Comparison of ENCODE assay signal across 1 cellular context in the genomic region with DNA sequence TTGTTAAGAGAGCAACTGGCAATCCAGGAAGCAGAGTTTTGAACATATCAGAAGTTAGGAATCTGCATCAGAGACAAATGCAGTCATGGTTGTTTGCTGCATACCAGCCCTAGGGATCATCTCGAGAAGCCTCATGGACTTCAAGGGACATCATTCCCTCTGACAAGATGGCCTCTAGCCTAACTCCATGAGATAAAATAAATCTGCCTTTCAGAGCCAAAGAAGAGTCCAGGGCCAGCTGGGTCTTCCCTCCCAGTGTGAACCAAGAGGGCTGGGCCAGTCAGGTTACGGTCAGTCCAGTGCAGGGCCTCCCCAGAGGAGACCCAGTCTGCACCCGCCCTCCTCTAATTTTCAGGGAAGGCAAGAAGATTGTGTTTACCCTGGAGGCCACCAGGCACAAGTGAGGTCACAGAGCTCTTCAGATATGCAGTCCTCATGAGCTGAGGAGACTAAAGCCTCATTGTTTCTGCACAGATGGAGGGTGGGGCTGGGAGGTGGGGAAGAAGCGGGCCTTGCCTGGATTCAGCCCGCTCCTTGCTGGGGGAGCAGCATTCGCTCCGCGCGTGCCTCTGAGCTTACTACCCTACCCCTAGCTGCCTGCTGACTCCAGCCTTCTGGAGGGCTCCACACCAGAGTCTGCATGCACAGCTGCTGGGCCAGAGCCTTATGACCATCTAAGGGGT.
TF ChIP-seq lines count a peak whose summit lies in the region.

No MANE protein-coding gene starts in this region.

TF ChIP-seq in HepG2, 621 proteins besides CTCF, POLR2A, EP300 and RAD21 (continued from another document and continues in another):
- TF ChIP-seq, protein P1, sequence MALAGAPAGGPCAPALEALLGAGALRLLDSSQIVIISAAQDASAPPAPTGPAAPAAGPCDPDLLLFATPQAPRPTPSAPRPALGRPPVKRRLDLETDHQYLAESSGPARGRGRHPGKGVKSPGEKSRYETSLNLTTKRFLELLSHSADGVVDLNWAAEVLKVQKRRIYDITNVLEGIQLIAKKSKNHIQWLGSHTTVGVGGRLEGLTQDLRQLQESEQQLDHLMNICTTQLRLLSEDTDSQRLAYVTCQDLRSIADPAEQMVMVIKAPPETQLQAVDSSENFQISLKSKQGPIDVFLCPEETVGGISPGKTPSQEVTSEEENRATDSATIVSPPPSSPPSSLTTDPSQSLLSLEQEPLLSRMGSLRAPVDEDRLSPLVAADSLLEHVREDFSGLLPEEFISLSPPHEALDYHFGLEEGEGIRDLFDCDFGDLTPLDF (CRISPR knock-in tag; IDR thresholded peaks at IDR 0.05): no peak
- TF ChIP-seq ZKSCAN8 (CRISPR knock-in tag; IDR thresholded peaks at IDR 0.05; ENCODE audit: borderline replicate concordance): 0 out of 2 replicates have a peak, but pooled peaks have one; percentile 13
- TF ChIP-seq TSC22D2 (CRISPR knock-in tag; IDR thresholded peaks at IDR 0.05; ENCODE audit: borderline replicate concordance): no peak
- no peak for TF ChIP-seq KLF12 (CRISPR knock-in tag; IDR thresholded peaks at IDR 0.05; ENCODE audit: borderline replicate concordance)
- no peak for TF ChIP-seq ZNF234 (CRISPR knock-in tag; conservative IDR thresholded peaks at IDR 0.05)
- TF ChIP-seq AKAP8 (CRISPR knock-in tag; IDR thresholded peaks at IDR 0.05): no peak
- no peak for TF ChIP-seq KDM3A (CRISPR knock-in tag; IDR thresholded peaks at IDR 0.05; ENCODE audit: low read depth)
- TF ChIP-seq XBP1 (CRISPR knock-in tag; IDR thresholded peaks at IDR 0.05): no peak
- TF ChIP-seq ZNF766 (CRISPR knock-in tag; IDR thresholded peaks at IDR 0.05; ENCODE audit: borderline replicate concordance): 0 out of 2 replicates have a peak, but pooled peaks have one; percentile 33
- no peak for TF ChIP-seq TBX3 (IDR thresholded peaks at IDR 0.05; ENCODE audit: borderline replicate concordance)
- TF ChIP-seq TAF15 (IDR thresholded peaks at IDR 0.05; ENCODE audit: low read depth, low read length, poor library complexity, severe bottlenecking): no peak
- no peak; the same call in 1 of the 2 replicates for TF ChIP-seq TOPORS (CRISPR knock-in tag; IDR thresholded peaks at IDR 0.05)
- TF ChIP-seq, protein P2, sequence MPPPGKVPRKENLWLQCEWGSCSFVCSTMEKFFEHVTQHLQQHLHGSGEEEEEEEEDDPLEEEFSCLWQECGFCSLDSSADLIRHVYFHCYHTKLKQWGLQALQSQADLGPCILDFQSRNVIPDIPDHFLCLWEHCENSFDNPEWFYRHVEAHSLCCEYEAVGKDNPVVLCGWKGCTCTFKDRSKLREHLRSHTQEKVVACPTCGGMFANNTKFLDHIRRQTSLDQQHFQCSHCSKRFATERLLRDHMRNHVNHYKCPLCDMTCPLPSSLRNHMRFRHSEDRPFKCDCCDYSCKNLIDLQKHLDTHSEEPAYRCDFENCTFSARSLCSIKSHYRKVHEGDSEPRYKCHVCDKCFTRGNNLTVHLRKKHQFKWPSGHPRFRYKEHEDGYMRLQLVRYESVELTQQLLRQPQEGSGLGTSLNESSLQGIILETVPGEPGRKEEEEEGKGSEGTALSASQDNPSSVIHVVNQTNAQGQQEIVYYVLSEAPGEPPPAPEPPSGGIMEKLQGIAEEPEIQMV (CRISPR knock-in tag; IDR thresholded peaks at IDR 0.05; ENCODE audit: low read depth): no peak
- no peak for TF ChIP-seq ZIK1 (CRISPR knock-in tag; IDR thresholded peaks at IDR 0.05; ENCODE audit: borderline replicate concordance, low read depth)
- TF ChIP-seq NFKBIZ (CRISPR knock-in tag; IDR thresholded peaks at IDR 0.05): no peak
- TF ChIP-seq, protein P3, sequence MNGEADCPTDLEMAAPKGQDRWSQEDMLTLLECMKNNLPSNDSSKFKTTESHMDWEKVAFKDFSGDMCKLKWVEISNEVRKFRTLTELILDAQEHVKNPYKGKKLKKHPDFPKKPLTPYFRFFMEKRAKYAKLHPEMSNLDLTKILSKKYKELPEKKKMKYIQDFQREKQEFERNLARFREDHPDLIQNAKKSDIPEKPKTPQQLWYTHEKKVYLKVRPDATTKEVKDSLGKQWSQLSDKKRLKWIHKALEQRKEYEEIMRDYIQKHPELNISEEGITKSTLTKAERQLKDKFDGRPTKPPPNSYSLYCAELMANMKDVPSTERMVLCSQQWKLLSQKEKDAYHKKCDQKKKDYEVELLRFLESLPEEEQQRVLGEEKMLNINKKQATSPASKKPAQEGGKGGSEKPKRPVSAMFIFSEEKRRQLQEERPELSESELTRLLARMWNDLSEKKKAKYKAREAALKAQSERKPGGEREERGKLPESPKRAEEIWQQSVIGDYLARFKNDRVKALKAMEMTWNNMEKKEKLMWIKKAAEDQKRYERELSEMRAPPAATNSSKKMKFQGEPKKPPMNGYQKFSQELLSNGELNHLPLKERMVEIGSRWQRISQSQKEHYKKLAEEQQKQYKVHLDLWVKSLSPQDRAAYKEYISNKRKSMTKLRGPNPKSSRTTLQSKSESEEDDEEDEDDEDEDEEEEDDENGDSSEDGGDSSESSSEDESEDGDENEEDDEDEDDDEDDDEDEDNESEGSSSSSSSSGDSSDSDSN (CRISPR knock-in tag; IDR thresholded peaks at IDR 0.05): peak; percentile 81
- TF ChIP-seq, protein P4, sequence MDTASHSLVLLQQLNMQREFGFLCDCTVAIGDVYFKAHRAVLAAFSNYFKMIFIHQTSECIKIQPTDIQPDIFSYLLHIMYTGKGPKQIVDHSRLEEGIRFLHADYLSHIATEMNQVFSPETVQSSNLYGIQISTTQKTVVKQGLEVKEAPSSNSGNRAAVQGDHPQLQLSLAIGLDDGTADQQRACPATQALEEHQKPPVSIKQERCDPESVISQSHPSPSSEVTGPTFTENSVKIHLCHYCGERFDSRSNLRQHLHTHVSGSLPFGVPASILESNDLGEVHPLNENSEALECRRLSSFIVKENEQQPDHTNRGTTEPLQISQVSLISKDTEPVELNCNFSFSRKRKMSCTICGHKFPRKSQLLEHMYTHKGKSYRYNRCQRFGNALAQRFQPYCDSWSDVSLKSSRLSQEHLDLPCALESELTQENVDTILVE (CRISPR knock-in tag; IDR thresholded peaks at IDR 0.05): no peak
- no peak for TF ChIP-seq DNMT1 (CRISPR knock-in tag; IDR thresholded peaks at IDR 0.05)
- TF ChIP-seq KAT7 (CRISPR knock-in tag; IDR thresholded peaks at IDR 0.05; ENCODE audit: borderline replicate concordance): no peak
- no peak for TF ChIP-seq SIN3A (IDR thresholded peaks at IDR 0.05; ENCODE audit: borderline replicate concordance, low read depth, low read length)
- no peak for TF ChIP-seq ZNF460 (CRISPR knock-in tag; IDR thresholded peaks at IDR 0.05; ENCODE audit: borderline replicate concordance)
- no peak for TF ChIP-seq SP2 (CRISPR knock-in tag; IDR thresholded peaks at IDR 0.05)
- TF ChIP-seq RBAK (CRISPR knock-in tag; IDR thresholded peaks at IDR 0.05): no peak
- TF ChIP-seq, protein P5, sequence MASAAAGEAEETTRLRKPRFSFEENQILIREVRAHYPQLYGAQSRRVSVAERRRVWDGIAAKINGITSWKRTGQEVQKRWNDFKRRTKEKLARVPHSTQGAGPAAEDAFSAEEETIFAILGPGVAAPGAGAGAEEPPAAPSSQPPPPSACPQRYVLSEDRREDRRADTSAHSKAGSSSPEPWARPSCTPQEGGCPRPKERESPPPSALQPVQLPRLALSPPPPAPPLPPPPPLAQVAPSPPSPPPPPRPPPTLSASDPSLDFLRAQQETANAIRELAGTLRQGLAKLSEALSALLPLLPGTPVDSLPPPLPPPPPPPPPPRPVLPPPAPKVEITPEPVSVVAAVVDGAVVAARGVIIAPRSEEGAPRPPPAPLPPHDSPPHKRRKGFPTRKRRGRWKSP (CRISPR knock-in tag; IDR thresholded peaks at IDR 0.05): no peak
- peak; percentile 45; the same call in 1 of the 2 replicates for TF ChIP-seq ZNF501 (CRISPR knock-in tag; IDR thresholded peaks at IDR 0.05)
- TF ChIP-seq ZC3H4 (CRISPR knock-in tag; IDR thresholded peaks at IDR 0.05; ENCODE audit: borderline replicate concordance): no peak
- TF ChIP-seq CCAR2 (optimal IDR thresholded peaks at IDR 0.05; ENCODE audit: low read depth, low read length): no peak
- peak; percentile 39 for TF ChIP-seq FOXO1 (CRISPR knock-in tag; IDR thresholded peaks at IDR 0.05)
- no peak for TF ChIP-seq ZNF138 (CRISPR knock-in tag; IDR thresholded peaks at IDR 0.05; ENCODE audit: low read depth)
- TF ChIP-seq, protein P6, sequence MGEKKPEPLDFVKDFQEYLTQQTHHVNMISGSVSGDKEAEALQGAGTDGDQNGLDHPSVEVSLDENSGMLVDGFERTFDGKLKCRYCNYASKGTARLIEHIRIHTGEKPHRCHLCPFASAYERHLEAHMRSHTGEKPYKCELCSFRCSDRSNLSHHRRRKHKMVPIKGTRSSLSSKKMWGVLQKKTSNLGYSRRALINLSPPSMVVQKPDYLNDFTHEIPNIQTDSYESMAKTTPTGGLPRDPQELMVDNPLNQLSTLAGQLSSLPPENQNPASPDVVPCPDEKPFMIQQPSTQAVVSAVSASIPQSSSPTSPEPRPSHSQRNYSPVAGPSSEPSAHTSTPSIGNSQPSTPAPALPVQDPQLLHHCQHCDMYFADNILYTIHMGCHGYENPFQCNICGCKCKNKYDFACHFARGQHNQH (CRISPR knock-in tag; IDR thresholded peaks at IDR 0.05): no peak
- TF ChIP-seq ATM (IDR thresholded peaks at IDR 0.05; ENCODE audit: borderline replicate concordance): no peak
- no peak for TF ChIP-seq THYN1 (CRISPR knock-in tag; IDR thresholded peaks at IDR 0.05; ENCODE audit: borderline replicate concordance, low read depth)
- TF ChIP-seq, protein P7, sequence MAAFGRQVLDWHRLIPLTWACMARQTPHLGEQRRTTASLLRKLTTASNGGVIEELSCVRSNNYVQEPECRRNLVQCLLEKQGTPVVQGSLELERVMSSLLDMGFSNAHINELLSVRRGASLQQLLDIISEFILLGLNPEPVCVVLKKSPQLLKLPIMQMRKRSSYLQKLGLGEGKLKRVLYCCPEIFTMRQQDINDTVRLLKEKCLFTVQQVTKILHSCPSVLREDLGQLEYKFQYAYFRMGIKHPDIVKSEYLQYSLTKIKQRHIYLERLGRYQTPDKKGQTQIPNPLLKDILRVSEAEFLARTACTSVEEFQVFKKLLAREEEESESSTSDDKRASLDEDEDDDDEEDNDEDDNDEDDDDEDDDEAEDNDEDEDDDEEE (CRISPR knock-in tag; IDR thresholded peaks at IDR 0.05): no peak
- TF ChIP-seq ZFP36L1 (CRISPR knock-in tag; IDR thresholded peaks at IDR 0.05): peak; percentile 55; the same call in 1 of the 2 replicates
- no peak for TF ChIP-seq ISX (CRISPR knock-in tag; conservative IDR thresholded peaks at IDR 0.05)
- TF ChIP-seq ZNF747 (CRISPR knock-in tag; IDR thresholded peaks at IDR 0.05; ENCODE audit: borderline replicate concordance): no peak
- TF ChIP-seq, protein P8, sequence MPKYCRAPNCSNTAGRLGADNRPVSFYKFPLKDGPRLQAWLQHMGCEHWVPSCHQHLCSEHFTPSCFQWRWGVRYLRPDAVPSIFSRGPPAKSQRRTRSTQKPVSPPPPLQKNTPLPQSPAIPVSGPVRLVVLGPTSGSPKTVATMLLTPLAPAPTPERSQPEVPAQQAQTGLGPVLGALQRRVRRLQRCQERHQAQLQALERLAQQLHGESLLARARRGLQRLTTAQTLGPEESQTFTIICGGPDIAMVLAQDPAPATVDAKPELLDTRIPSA (CRISPR knock-in tag; IDR thresholded peaks at IDR 0.05; ENCODE audit: borderline replicate concordance): no peak
- TF ChIP-seq CREM (IDR thresholded peaks at IDR 0.05): peak; percentile 33; the same call in 1 of the 2 replicates
- no peak for TF ChIP-seq CREM (CRISPR knock-in tag; IDR thresholded peaks at IDR 0.05)
- no peak for TF ChIP-seq SPEN (CRISPR knock-in tag; IDR thresholded peaks at IDR 0.05; ENCODE audit: low read depth)
- no peak for TF ChIP-seq EED (CRISPR knock-in tag; IDR thresholded peaks at IDR 0.05)
- TF ChIP-seq, protein P9, sequence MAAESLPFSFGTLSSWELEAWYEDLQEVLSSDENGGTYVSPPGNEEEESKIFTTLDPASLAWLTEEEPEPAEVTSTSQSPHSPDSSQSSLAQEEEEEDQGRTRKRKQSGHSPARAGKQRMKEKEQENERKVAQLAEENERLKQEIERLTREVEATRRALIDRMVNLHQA (CRISPR knock-in tag; IDR thresholded peaks at IDR 0.05): no peak
- TF ChIP-seq FOXK1 (CRISPR knock-in tag; IDR thresholded peaks at IDR 0.05; ENCODE audit: borderline replicate concordance, low read depth): no peak
- TF ChIP-seq NR2C2 (CRISPR knock-in tag; IDR thresholded peaks at IDR 0.05; ENCODE audit: borderline replicate concordance): no peak
- no peak for TF ChIP-seq ZNF44 (CRISPR knock-in tag; IDR thresholded peaks at IDR 0.05)
- TF ChIP-seq JUN (CRISPR knock-in tag; IDR thresholded peaks at IDR 0.05): no peak
- TF ChIP-seq FOXK2 (IDR thresholded peaks at IDR 0.05): no peak
- TF ChIP-seq, protein P10, sequence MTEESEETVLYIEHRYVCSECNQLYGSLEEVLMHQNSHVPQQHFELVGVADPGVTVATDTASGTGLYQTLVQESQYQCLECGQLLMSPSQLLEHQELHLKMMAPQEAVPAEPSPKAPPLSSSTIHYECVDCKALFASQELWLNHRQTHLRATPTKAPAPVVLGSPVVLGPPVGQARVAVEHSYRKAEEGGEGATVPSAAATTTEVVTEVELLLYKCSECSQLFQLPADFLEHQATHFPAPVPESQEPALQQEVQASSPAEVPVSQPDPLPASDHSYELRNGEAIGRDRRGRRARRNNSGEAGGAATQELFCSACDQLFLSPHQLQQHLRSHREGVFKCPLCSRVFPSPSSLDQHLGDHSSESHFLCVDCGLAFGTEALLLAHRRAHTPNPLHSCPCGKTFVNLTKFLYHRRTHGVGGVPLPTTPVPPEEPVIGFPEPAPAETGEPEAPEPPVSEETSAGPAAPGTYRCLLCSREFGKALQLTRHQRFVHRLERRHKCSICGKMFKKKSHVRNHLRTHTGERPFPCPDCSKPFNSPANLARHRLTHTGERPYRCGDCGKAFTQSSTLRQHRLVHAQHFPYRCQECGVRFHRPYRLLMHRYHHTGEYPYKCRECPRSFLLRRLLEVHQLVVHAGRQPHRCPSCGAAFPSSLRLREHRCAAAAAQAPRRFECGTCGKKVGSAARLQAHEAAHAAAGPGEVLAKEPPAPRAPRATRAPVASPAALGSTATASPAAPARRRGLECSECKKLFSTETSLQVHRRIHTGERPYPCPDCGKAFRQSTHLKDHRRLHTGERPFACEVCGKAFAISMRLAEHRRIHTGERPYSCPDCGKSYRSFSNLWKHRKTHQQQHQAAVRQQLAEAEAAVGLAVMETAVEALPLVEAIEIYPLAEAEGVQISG (CRISPR knock-in tag; IDR thresholded peaks at IDR 0.05): no peak
- TF ChIP-seq SAFB2 (CRISPR knock-in tag; IDR thresholded peaks at IDR 0.05; ENCODE audit: borderline replicate concordance, low read depth): no peak
